ENCODE assay signal across 11 cellular contexts in genomic region chr19:4077011-4077382, GRCh38. TPM values are rescaled to one million over a fixed set of nuclear protein-coding genes. Genes with fewer than 3 reads are reported as not detected.
A peak's percentile ranks its signal among the peaks of the same experiment; 100 is the strongest.
DNase-seq lines count a peak whose midpoint lies in the region; ATAC-seq and TF ChIP-seq lines count a peak whose summit lies in the region.
"Had no signal": no experiment of that assay in that cellular context is flagged by ENCODE, and none has a peak within 500 bp of the region (broad histone marks: within the 10 kb centered on the region; RNA-seq: fewer than 3 reads in every experiment).

No MANE protein-coding gene starts in this region.

- DNase-seq in Right ventricle myocardium inferior (ENCODE audit: missing footprints) (no peak), right atrium auricular region (ENCODE audit: low spot score) (no peak), mesenchymal stem cell (no peak), tibial nerve (ENCODE audit: low spot score in 2 of 2) (no peak), SHP77 (lab: John Stamatoyannopoulos, UW) (no peak), NK-92 (lab: John Stamatoyannopoulos, UW; ENCODE audit: unreplicated experiment) (no peak), nephron progenitor cell (no peak)
- DNase-seq in activated T-helper 2 cell treated with anti-CD3 and anti-CD28 coated beads, Interferon-gamma antibody, Interleukin-2, Interleukin-4, amounts not matched to agents 10 μg/mL and 5 μg/mL and 100 μg/mL, durations not matched to agents 14 hours and 24 hours and 36 hours (ENCODE audit: low spot score): no peak
- DNase-seq: activated CD4-positive, alpha-beta T cell treated with anti-CD3 and anti-CD28 coated beads for 48 hours had no signal

- peak overlapping the region; percentile 61 for H4K8ac ChIP-seq in mesenchymal stem cell (ENCODE audit: low read length)

- H3K9me3 Mint-ChIP-seq in activated T-helper 2 cell treated with anti-CD3 and anti-CD28 coated beads, Interferon-gamma antibody, Interleukin-2, Interleukin-4, amounts not matched to agents 10 μg/mL and 5 μg/mL and 100 μg/mL, durations not matched to agents 14 hours and 24 hours and 36 hours: no peaks in the 10 kb centered on the region
- H3K9me3 Mint-ChIP-seq in nephron progenitor cell: no peaks in the 10 kb centered on the region

- H3K4me1 ChIP-seq in right atrium auricular region (peaks cover 0 to 17% of the 10 kb centered on the region in 2 donors), mesenchymal stem cell (ENCODE audit: control insufficient read depth, insufficient read depth, low read depth, low read length) (peaks cover 5% of the 10 kb centered on the region), tibial nerve (peaks cover 3 to 18% (median 14%) of the 10 kb centered on the region in 4 donors)

- H3K9ac ChIP-seq in mesenchymal stem cell (ENCODE audit: low read length): no peak overlapping the region

- no peak overlapping the region for H3K23ac ChIP-seq in mesenchymal stem cell (ENCODE audit: low read length in 2 of 2)

- H2BK5ac ChIP-seq in mesenchymal stem cell (ENCODE audit: low read depth, low read length, poor library complexity, severe bottlenecking): no peak overlapping the region

- H3K27me3 Mint-ChIP-seq in activated T-helper 2 cell treated with anti-CD3 and anti-CD28 coated beads, Interferon-gamma antibody, Interleukin-2, Interleukin-4, amounts not matched to agents 10 μg/mL and 5 μg/mL and 100 μg/mL, durations not matched to agents 14 hours and 24 hours and 36 hours (ENCODE audit: low read depth): no peaks in the 10 kb centered on the region
- H3K27me3 Mint-ChIP-seq in nephron progenitor cell (ENCODE audit: low read depth, poor library complexity): peaks cover 16% of the 10 kb centered on the region

- no peaks in the 10 kb centered on the region for H3K79me1 ChIP-seq in mesenchymal stem cell (replicated peaks; ENCODE audit: low read length, poor library complexity, severe bottlenecking)

- no peaks in the 10 kb centered on the region for H3K36me3 Mint-ChIP-seq in activated T-helper 2 cell treated with anti-CD3 and anti-CD28 coated beads, Interferon-gamma antibody, Interleukin-2, Interleukin-4, amounts not matched to agents 10 μg/mL and 5 μg/mL and 100 μg/mL, durations not matched to agents 14 hours and 24 hours and 36 hours (ENCODE audit: low read depth)
- no peaks in the 10 kb centered on the region for H3K36me3 Mint-ChIP-seq in nephron progenitor cell (ENCODE audit: low read depth)

- H3K18ac ChIP-seq in mesenchymal stem cell (ENCODE audit: low read depth in 1 of 2, low read length in 2 of 2): peak overlapping the region in 1 of 2 experiments; percentile 5

- H2AK5ac ChIP-seq in mesenchymal stem cell (ENCODE audit: low read length, severe bottlenecking): no peak overlapping the region

- no peaks in the 10 kb centered on the region for H3K9me3 ChIP-seq in right atrium auricular region
- H3K9me3 ChIP-seq in mesenchymal stem cell (ENCODE audit: control insufficient read depth, low read length): no peaks in the 10 kb centered on the region
- H3K9me3 ChIP-seq in tibial nerve: no peaks in the 10 kb centered on the region
- H3K9me3 ChIP-seq: ascending aorta, SJSA1 had no signal

- H2AFZ ChIP-seq in mesenchymal stem cell (ENCODE audit: low read depth, low read length): peak overlapping the region; percentile 62

- H3K36me3 ChIP-seq in right atrium auricular region: no peaks in the 10 kb centered on the region
- no peaks in the 10 kb centered on the region for H3K36me3 ChIP-seq in mesenchymal stem cell (ENCODE audit: control insufficient read depth in 1 of 2, insufficient read depth in 2 of 2, low read depth in 1 of 2, low read length in 2 of 2)
- H3K36me3 ChIP-seq in tibial nerve: no peaks in the 10 kb centered on the region
- H3K36me3 ChIP-seq: ascending aorta, SJSA1 had no signal

- TF ChIP-seq POLR2A in tibial nerve (IDR thresholded peaks at IDR 0.05): no peak

- H3K27ac ChIP-seq in right atrium auricular region (no peak overlapping the region), mesenchymal stem cell (ENCODE audit: low read length, poor library complexity, severe bottlenecking) (no peak overlapping the region), tibial nerve (peak overlapping the region in 3 of 4 donors; percentile 81 to 87 (median 84))

- no peak overlapping the region for H3K4ac ChIP-seq in mesenchymal stem cell (ENCODE audit: low read depth in 1 of 2, low read length in 2 of 2)

- no peak overlapping the region for H2BK120ac ChIP-seq in mesenchymal stem cell (ENCODE audit: low read depth, low read length)

- TF ChIP-seq CTCF in right atrium auricular region (IDR thresholded peaks at IDR 0.05): no peak
- no peak for TF ChIP-seq CTCF in tibial nerve (IDR thresholded peaks at IDR 0.05)
- no peak for TF ChIP-seq CTCF in nephron progenitor cell (IDR thresholded peaks at IDR 0.05)

- H3K4me2 ChIP-seq in mesenchymal stem cell (ENCODE audit: low read length, poor library complexity, severe bottlenecking): no peak overlapping the region

- peak overlapping the region; percentile 51 for H3K27ac Mint-ChIP-seq in activated T-helper 2 cell treated with anti-CD3 and anti-CD28 coated beads, Interferon-gamma antibody, Interleukin-2, Interleukin-4, amounts not matched to agents 10 μg/mL and 5 μg/mL and 100 μg/mL, durations not matched to agents 14 hours and 24 hours and 36 hours
- no peak overlapping the region for H3K27ac Mint-ChIP-seq in nephron progenitor cell

- H3K4me3 Mint-ChIP-seq in activated T-helper 2 cell treated with anti-CD3 and anti-CD28 coated beads, Interferon-gamma antibody, Interleukin-2, Interleukin-4, amounts not matched to agents 10 μg/mL and 5 μg/mL and 100 μg/mL, durations not matched to agents 14 hours and 24 hours and 36 hours (ENCODE audit: low read depth): no peak overlapping the region
- no peak overlapping the region for H3K4me3 Mint-ChIP-seq in nephron progenitor cell

- H2BK15ac ChIP-seq in mesenchymal stem cell (ENCODE audit: low read depth, poor library complexity, severe bottlenecking): no peak overlapping the region

- H3K4me3 ChIP-seq in right atrium auricular region (no peak overlapping the region), mesenchymal stem cell (ENCODE audit: insufficient read depth in 1 of 2, low read depth in 1 of 2, low read length in 2 of 2) (no peak overlapping the region), tibial nerve (no peak overlapping the region)

- no peak overlapping the region for H2BK12ac ChIP-seq in mesenchymal stem cell (ENCODE audit: low read length in 2 of 2)

- peak overlapping the region in 1 of 2 experiments; percentile 18 for H3K14ac ChIP-seq in mesenchymal stem cell (ENCODE audit: low read length in 2 of 2)

- peaks cover 22% of the 10 kb centered on the region for H3K4me1 Mint-ChIP-seq in activated T-helper 2 cell treated with anti-CD3 and anti-CD28 coated beads, Interferon-gamma antibody, Interleukin-2, Interleukin-4, amounts not matched to agents 10 μg/mL and 5 μg/mL and 100 μg/mL, durations not matched to agents 14 hours and 24 hours and 36 hours (ENCODE audit: low read depth)
- H3K4me1 Mint-ChIP-seq in nephron progenitor cell: peaks cover 23% of the 10 kb centered on the region

- ATAC-seq in Right ventricle myocardium inferior: peak; percentile 49

- H4K91ac ChIP-seq in mesenchymal stem cell (ENCODE audit: low read length): no peak overlapping the region

- H3K27me3 ChIP-seq in right atrium auricular region (no peaks in the 10 kb centered on the region), mesenchymal stem cell (ENCODE audit: control insufficient read depth in 1 of 2, insufficient read depth in 1 of 2, low read length in 2 of 2) (no peaks in the 10 kb centered on the region), tibial nerve (no peaks in the 10 kb centered on the region)
- H3K27me3 ChIP-seq: ascending aorta, SJSA1 had no signal

- TF ChIP-seq EP300 in tibial nerve (IDR thresholded peaks at IDR 0.05): no peak

- 79% methylated on average over 3 of the region's 3 CpGs for WGBS in mesenchymal stem cell
- 84% methylated on average over 3 of the region's 3 CpGs for WGBS in tibial nerve, 2 donors

- intact Hi-C loops in Right ventricle myocardium inferior (cut with DNase I): no loop called here
- intact Hi-C loops in activated T-helper 2 cell treated with anti-CD3 and anti-CD28 coated beads, Interferon-gamma antibody, Interleukin-2, Interleukin-4, amounts not matched to agents 10 μg/mL and 5 μg/mL and 100 μg/mL, durations not matched to agents 14 hours and 24 hours and 36 hours (cut with micrococcal nuclease): no loop called here

RNA-seq across cellular contexts. Expression of gene ZBTB7A, which starts 10.3 kb away (rescaled TPM):
- total RNA-seq in Right ventricle myocardium inferior: 30.8 TPM
- total RNA-seq in right atrium auricular region: 10 to 100 TPM; 33.8 to 50.0 TPM
- 39.9 and 41.2 TPM in 2 replicates for total RNA-seq in activated T-helper 2 cell treated with anti-CD3 and anti-CD28 coated beads, Interferon-gamma antibody, Interleukin-2, Interleukin-4, amounts not matched to agents 10 μg/mL and 5 μg/mL and 100 μg/mL, durations not matched to agents 14 hours and 24 hours and 36 hours
- polyA plus RNA-seq in mesenchymal stem cell (2013, experiment 1 of 2): 27.7 TPM
- 26.9 TPM for polyA plus RNA-seq in mesenchymal stem cell (2013, experiment 2 of 2)
- 10 to 100 TPM; 64.9 to 97.7 (median 86.7) TPM for total RNA-seq in tibial nerve

RNA-seq across cellular contexts. Expression of gene MAP2K2, which starts 46.9 kb away (rescaled TPM):
- 138 TPM for total RNA-seq in Right ventricle myocardium inferior
- 10 to 100 TPM; 82.2 to 97.4 TPM for total RNA-seq in right atrium auricular region
- 131 and 141 TPM in 2 replicates for total RNA-seq in activated T-helper 2 cell treated with anti-CD3 and anti-CD28 coated beads, Interferon-gamma antibody, Interleukin-2, Interleukin-4, amounts not matched to agents 10 μg/mL and 5 μg/mL and 100 μg/mL, durations not matched to agents 14 hours and 24 hours and 36 hours
- polyA plus RNA-seq in mesenchymal stem cell (2013, experiment 1 of 2): 184 TPM
- polyA plus RNA-seq in mesenchymal stem cell (2013, experiment 2 of 2): 179 TPM
- 100 to 1,000 TPM in 1 of 4 donors, 10 to 100 TPM in 3; 36.9 to 128 (median 75.0) TPM for total RNA-seq in tibial nerve

Comparison
In these comparisons a context has a peak if more than half of its experiments do, and no peak if none do; other contexts are left out.
1. H3K27ac ChIP-seq: peak in tibial nerve (3 of 4); none in right atrium auricular region (0 of 2) and mesenchymal stem cell (single experiment).